In the genomic region with DNA sequence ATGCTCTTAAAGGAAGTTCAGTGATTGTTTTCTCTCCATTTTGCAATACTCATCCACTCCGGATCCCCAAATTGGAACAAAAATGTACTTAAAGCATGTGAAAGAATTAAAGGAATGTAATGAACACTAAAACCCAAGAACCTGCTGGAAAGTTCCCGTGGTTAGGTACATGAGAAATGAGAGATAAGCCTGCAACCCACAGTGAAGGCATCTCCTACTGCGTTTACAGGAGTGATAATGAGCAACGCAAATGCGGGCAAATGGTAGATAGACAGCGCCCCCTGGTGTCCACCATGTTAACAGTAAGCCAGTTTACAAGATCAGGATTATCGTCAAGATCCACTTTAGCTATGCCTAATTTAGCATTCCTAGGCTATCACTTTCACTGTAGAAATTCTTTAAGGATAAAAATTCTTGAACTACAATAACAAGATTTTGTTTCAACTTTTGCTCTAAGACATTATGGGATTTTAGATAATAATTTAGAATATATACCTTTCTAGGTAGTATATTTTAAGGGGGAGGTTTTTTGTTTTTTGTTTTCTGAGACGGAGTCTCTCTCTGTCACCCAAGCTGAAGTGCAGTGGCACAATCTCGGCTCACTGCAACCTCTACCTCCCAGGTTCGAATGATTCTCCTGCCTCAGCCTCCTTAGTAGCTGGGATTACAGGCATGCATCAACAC, we compare ENCODE assay signal across 8 cellular contexts. TPM values are rescaled to one million over a fixed set of nuclear protein-coding genes. Genes with fewer than 3 reads are reported as not detected.
DNase-seq lines count a peak whose midpoint lies in the region; FAIRE-seq and TF ChIP-seq lines count a peak whose summit lies in the region.

No MANE protein-coding gene starts in this region.

- TF ChIP-seq CTCF in Calu3 (IDR thresholded peaks at IDR 0.05; ENCODE audit: unreplicated experiment), result peak; percentile 79

- peaks cover 10% of the 10 kb centered on the region for H3K4me1 Mint-ChIP-seq in Calu3 (ENCODE audit: low read depth, unreplicated experiment)
- H3K4me1 Mint-ChIP-seq in activated naive CD8-positive, alpha-beta T cell treated with anti-CD3 and anti-CD28 coated beads for 36 hours, result peaks cover 16% of the 10 kb centered on the region

- H3K27me3 Mint-ChIP-seq in Calu3 (ENCODE audit: unreplicated experiment), result no peaks in the 10 kb centered on the region
- no peaks in the 10 kb centered on the region for H3K27me3 Mint-ChIP-seq in activated naive CD8-positive, alpha-beta T cell treated with anti-CD3 and anti-CD28 coated beads for 36 hours

- no peaks in the 10 kb centered on the region for H3K9me3 Mint-ChIP-seq in Calu3 (ENCODE audit: low read depth, unreplicated experiment)
- H3K9me3 Mint-ChIP-seq in activated naive CD8-positive, alpha-beta T cell treated with anti-CD3 and anti-CD28 coated beads for 36 hours, result no peaks in the 10 kb centered on the region

- intact Hi-C loops in Calu3 (cut with micrococcal nuclease; ENCODE audit: unreplicated experiment), result loop anchor here (1.0 to 2.0 kb wide), 5 partner anchors 65 to 387 kb away; a partner anchor contains a TSS
- intact Hi-C loops in head of caudate nucleus (cut with DNase I), result loop anchor here (2.0 to 10.0 kb wide), 3 partner anchors 239 to 387 kb away; a partner anchor contains a TSS
- intact Hi-C loops in posterior vena cava (cut with DNase I), result loop anchor here (10.0 kb wide), 3 partner anchors 67 to 277 kb away; no protein-coding TSS in a partner anchor

- H3K27ac Mint-ChIP-seq in Calu3 (ENCODE audit: unreplicated experiment), result no peak overlapping the region
- H3K27ac Mint-ChIP-seq in activated naive CD8-positive, alpha-beta T cell treated with anti-CD3 and anti-CD28 coated beads for 36 hours, result no peak overlapping the region

- H3K4me3 Mint-ChIP-seq in Calu3 (ENCODE audit: low read depth, unreplicated experiment), result no peak overlapping the region
- no peak overlapping the region for H3K4me3 Mint-ChIP-seq in activated naive CD8-positive, alpha-beta T cell treated with anti-CD3 and anti-CD28 coated beads for 36 hours

- TF ChIP-seq POLR2A in H54 (IDR thresholded peaks at IDR 0.05; ENCODE audit: low read depth, low read length), result no peak

- no TSS peak for BruUV-seq in Calu3 (replicated peaks; lab: Mats Ljungman, UMichigan)

- DNase-seq in Calu3, result peak; percentile 78
- peak; percentile 5 for DNase-seq in H54 (ENCODE audit: insufficient read length, low spot score)
- peak; percentile 50 to 91 (median 80) for DNase-seq in NCI-H1417 (lab: John Stamatoyannopoulos, UW)
- peak; percentile 56 for DNase-seq in SKM-1 treated with dmso at 0.1 percent for 144 hours (lab: John Stamatoyannopoulos, UW; ENCODE audit: unreplicated experiment)
- peak; percentile 68 for DNase-seq in activated naive CD8-positive, alpha-beta T cell treated with anti-CD3 and anti-CD28 coated beads for 36 hours
- peak; percentile 79 to 99 (median 94) for DNase-seq in head of caudate nucleus
- peak; percentile 95 for DNase-seq in posterior vena cava (ENCODE audit: low spot score)
- DNase-seq in ureter (ENCODE audit: low spot score), result peak; percentile 90

- FAIRE-seq in H54 (lab: Jason Lieb, UNC), result peak; percentile 90

- CTCF ChIA-PET in Calu3 (lab: Charles Lee), result interaction anchor here (1.0 kb wide), 1 partner anchor 65 kb away, joined by 4 read pairs; no protein-coding TSS in a partner anchor

- peaks cover 6% of the 10 kb centered on the region for H3K36me3 Mint-ChIP-seq in Calu3 (ENCODE audit: insufficient read depth, unreplicated experiment)
- peaks cover 13% of the 10 kb centered on the region for H3K36me3 Mint-ChIP-seq in activated naive CD8-positive, alpha-beta T cell treated with anti-CD3 and anti-CD28 coated beads for 36 hours

RNA-seq across cellular contexts. Expression of a gene that starts 29.9 kb away (rescaled TPM):
- total RNA-seq in Calu3 (2022) (12.6 and 14.2 TPM in 2 replicates), posterior vena cava (10 to 100 TPM; 21.8 to 23.8 TPM), ureter (33.5 TPM)
- total RNA-seq in activated naive CD8-positive, alpha-beta T cell treated with anti-CD3 and anti-CD28 coated beads for 36 hours, result 10 to 100 TPM; 36.4 to 36.8 TPM

RNA-seq across cellular contexts. Expression of a gene that starts 37.5 kb away (rescaled TPM):
- total RNA-seq in Calu3 (2022) (1.7 and 1.8 TPM in 2 replicates), posterior vena cava (1 to 10 TPM; 1.3 to 1.8 TPM), ureter (3.8 TPM)
- total RNA-seq in activated naive CD8-positive, alpha-beta T cell treated with anti-CD3 and anti-CD28 coated beads for 36 hours, result 1 to 10 TPM; 8.8 to 9.9 TPM

RNA-seq across cellular contexts. Expression of a gene that starts 37.8 kb away (rescaled TPM):
- total RNA-seq in Calu3 (2022) (28.1 and 29.8 TPM in 2 replicates), posterior vena cava (1 to 10 TPM; 9.0 to 9.2 TPM), ureter (50.9 TPM)
- total RNA-seq in activated naive CD8-positive, alpha-beta T cell treated with anti-CD3 and anti-CD28 coated beads for 36 hours, result 10 to 100 TPM; 45.8 to 47.0 TPM

Comparison
In these comparisons a context has a peak if more than half of its experiments do, and no peak if none do; other contexts are left out.
1. Peak in every context shown above with its lines: DNase-seq.
2. DNase-seq: peak in every context shown above with its lines; median percentile 95 in posterior vena cava; 94 in head of caudate nucleus; 90 in ureter; 80 in NCI-H1417; 78 in Calu3; 68 in activated naive CD8-positive, alpha-beta T cell treated with anti-CD3 and anti-CD28 coated beads for 36 hours; 56 in SKM-1 treated with dmso at 0.1 percent for 144 hours; 5 in H54.